In genomic region chr4:56575820-56576429, GRCh38 we compare ENCODE assay signal across 8 cellular contexts.
DNase-seq lines count a peak whose midpoint lies in the region; ATAC-seq and TF ChIP-seq lines count a peak whose summit lies in the region.

No MANE protein-coding gene starts in this region.

- H3K4me1 ChIP-seq in breast epithelium = no peaks in the 10 kb centered on the region
- no peaks in the 10 kb centered on the region for H3K4me1 ChIP-seq in esophagus muscularis mucosa

- H3K27ac Mint-ChIP-seq in MCF 10A (ENCODE audit: low read depth, unreplicated experiment) (no peak overlapping the region), T-cell (no peak overlapping the region)

- H3K4me3 Mint-ChIP-seq in MCF 10A (ENCODE audit: unreplicated experiment) (no peak overlapping the region), T-cell (no peak overlapping the region)

- H3K27ac ChIP-seq in breast epithelium = no peak overlapping the region
- no peak overlapping the region for H3K27ac ChIP-seq in esophagus muscularis mucosa (replicated peaks in 1 of 4)

- H3K9me3 Mint-ChIP-seq in MCF 10A (ENCODE audit: unreplicated experiment) = no peaks in the 10 kb centered on the region
- H3K9me3 Mint-ChIP-seq in T-cell = no peaks in the 10 kb centered on the region

- H3K9me3 ChIP-seq in breast epithelium (no peaks in the 10 kb centered on the region), esophagus muscularis mucosa (no peaks in the 10 kb centered on the region)

- H3K27me3 Mint-ChIP-seq in MCF 10A (ENCODE audit: insufficient read depth, unreplicated experiment) = no peaks in the 10 kb centered on the region
- peaks cover 0 to 4% of the 10 kb centered on the region in 2 donors for H3K27me3 Mint-ChIP-seq in T-cell

- no peaks in the 10 kb centered on the region for H3K4me1 Mint-ChIP-seq in MCF 10A (ENCODE audit: insufficient read depth, unreplicated experiment)
- H3K4me1 Mint-ChIP-seq in T-cell = peaks cover 0 to 3% (median 0%) of the 10 kb centered on the region in 3 donors

- TF ChIP-seq CTCF in MCF 10A (IDR thresholded peaks at IDR 0.05; ENCODE audit: unreplicated experiment) = peak; percentile 36
- no peak for TF ChIP-seq CTCF in breast epithelium (IDR thresholded peaks at IDR 0.05)
- TF ChIP-seq CTCF in esophagus muscularis mucosa (IDR thresholded peaks at IDR 0.05) = peak; percentile 40 to 52 (median 41)

- no peaks in the 10 kb centered on the region for H3K36me3 Mint-ChIP-seq in MCF 10A (ENCODE audit: insufficient read depth, unreplicated experiment)
- H3K36me3 Mint-ChIP-seq in T-cell = no peaks in the 10 kb centered on the region

- H3K4me3 ChIP-seq in breast epithelium (no peak overlapping the region), esophagus muscularis mucosa (no peak overlapping the region)

- POLR2A ChIA-PET in MCF 10A (lab: Yijun Ruan, JAX) = interaction anchor here (1.0 kb wide), 1 partner anchor 224 kb away, joined by 4 read pairs; no protein-coding TSS in a partner anchor
- POLR2A ChIA-PET in T-cell (lab: Charles Lee) = interaction anchor here in 1 of 2 donors (0.5 kb wide), 1 partner anchor 14 kb away, joined by 3 read pairs; no protein-coding TSS in a partner anchor

- no peaks in the 10 kb centered on the region for H3K36me3 ChIP-seq in breast epithelium
- no peaks in the 10 kb centered on the region for H3K36me3 ChIP-seq in esophagus muscularis mucosa

- no peak for TF ChIP-seq EP300 in esophagus muscularis mucosa (IDR thresholded peaks at IDR 0.05)

- ATAC-seq in T-cell (replicated peaks in 1 of 4) = no peak

- DNase-seq in MCF 10A (ENCODE audit: unreplicated experiment) = peak; percentile 45
- no peak for DNase-seq in breast epithelium (ENCODE audit: low spot score in 2 of 2)
- DNase-seq in NOMO-1 treated with dmso at 0.1 percent for 144 hours (lab: John Stamatoyannopoulos, UW; ENCODE audit: unreplicated experiment) = peak; percentile 8
- DNase-seq in esophagus muscularis mucosa (ENCODE audit: extremely low spot score) = no peak
- peak; percentile 57 for DNase-seq in renal cortical epithelial cell (ENCODE audit: low read depth)
- no peak for DNase-seq in SK-N-DZ (ENCODE audit: low spot score)
- no peak for DNase-seq in T-cell
- no peak for DNase-seq in NCI-H510A (lab: John Stamatoyannopoulos, UW)

- H3K27me3 ChIP-seq in breast epithelium = no peaks in the 10 kb centered on the region
- H3K27me3 ChIP-seq in esophagus muscularis mucosa = no peaks in the 10 kb centered on the region

- no peak for TF ChIP-seq POLR2A in breast epithelium (IDR thresholded peaks at IDR 0.05)
- TF ChIP-seq POLR2A in esophagus muscularis mucosa (IDR thresholded peaks at IDR 0.05; ENCODE audit: low read depth) = no peak

- intact Hi-C loops in MCF 10A (cut with micrococcal nuclease) (loop anchor here (1.0 kb wide), 1 partner anchor 224 kb away; no protein-coding TSS in a partner anchor), breast epithelium (cut with DNase I; ENCODE audit: low total_unique reads) (no loop called here), esophagus muscularis mucosa (cut with DNase I) (loop anchor here (1.0 to 5.0 kb wide), 2 partner anchors 81 to 224 kb away; no protein-coding TSS in a partner anchor)

- CTCF ChIA-PET in MCF 10A (lab: Yijun Ruan, JAX) = interaction anchor here (0.6 to 2.8 kb wide), 17 partner anchors 9 to 266 kb away, joined by 3 to 25 read pairs (median 4); no protein-coding TSS in a partner anchor
- CTCF ChIA-PET in T-cell (lab: Charles Lee) = interaction anchor here (0.6 to 2.7 kb wide), 8 partner anchors 10 to 261 kb away, joined by 3 to 18 read pairs (median 4); no protein-coding TSS in a partner anchor

- BruUV-seq in MCF 10A (replicated peaks; lab: Mats Ljungman, UMichigan) = no TSS peak

- WGBS in esophagus muscularis mucosa = 3% methylated on average over 1 of the region's 1 CpG

Comparison
In these comparisons a context has a peak if more than half of its experiments do, and no peak if none do; other contexts are left out.
1. DNase-seq: peak in MCF 10A (single experiment), NOMO-1 treated with dmso at 0.1 percent for 144 hours (single experiment) and renal cortical epithelial cell (single experiment); none in breast epithelium (0 of 2), esophagus muscularis mucosa (single experiment), SK-N-DZ (single experiment), T-cell (0 of 34) and NCI-H510A (single experiment).
2. CTCF ChIP-seq: peak in MCF 10A (single experiment) and esophagus muscularis mucosa (3 of 3); none in breast epithelium (0 of 3).